ENCODE assay signal across 1 cellular context in the genomic region with DNA sequence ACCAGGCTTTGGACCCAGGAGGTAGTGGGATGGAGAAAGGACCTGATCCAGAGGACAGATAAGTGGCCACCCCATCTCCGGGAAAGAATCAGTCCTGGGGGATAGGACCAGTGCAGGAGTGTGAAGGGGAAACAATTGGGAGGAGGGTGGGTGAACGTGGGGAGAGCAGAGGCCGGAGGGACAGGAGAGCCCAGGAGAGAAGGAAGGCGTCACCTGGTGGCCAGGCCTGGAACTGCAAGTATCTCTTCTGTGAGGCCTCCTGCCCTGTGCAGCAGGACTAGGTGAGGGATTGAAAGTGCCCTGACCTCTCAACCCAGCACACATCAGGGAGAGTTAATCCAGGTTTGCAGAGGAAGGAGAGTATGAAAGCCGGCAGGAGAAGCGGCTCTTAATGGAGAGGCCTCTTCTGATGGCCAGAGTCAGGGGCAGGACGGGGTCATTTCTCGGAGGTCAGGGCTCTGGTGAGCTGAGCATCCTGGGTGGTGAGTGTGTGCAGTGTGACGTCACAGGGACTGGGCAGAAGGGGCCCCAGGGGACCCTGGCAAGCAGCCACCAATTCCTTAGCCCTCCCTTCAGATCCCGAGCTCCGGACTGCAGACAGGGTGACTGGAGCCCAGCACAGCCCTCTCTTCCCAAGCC.
TF ChIP-seq lines count a peak whose summit lies in the region.

No MANE protein-coding gene starts in this region.

TF ChIP-seq in GM12878, 131 proteins besides CTCF, POLR2A, EP300 and RAD21:
- TF ChIP-seq MYB (IDR thresholded peaks at IDR 0.05; ENCODE audit: borderline replicate concordance, low read depth, low read length) (no peak), BRCA1 (IDR thresholded peaks at IDR 0.05; ENCODE audit: low read depth, low read length) (no peak), NR2F1 (conservative IDR thresholded peaks at IDR 0.05) (0 out of 2 replicates have a peak, but pooled peaks have one; percentile 37), RBBP5 (conservative IDR thresholded peaks at IDR 0.05) (no peak), SREBF1 (IDR thresholded peaks at IDR 0.05; ENCODE audit: low read length) (no peak), TCF3 (IDR thresholded peaks at IDR 0.05; ENCODE audit: borderline replicate concordance, insufficient read depth, low read depth, low read length) (no peak), CHD2 (IDR thresholded peaks at IDR 0.05; ENCODE audit: borderline replicate concordance, low read depth, low read length) (no peak), ZNF24 (IDR thresholded peaks at IDR 0.05) (no peak), RELA (IDR thresholded peaks at IDR 0.05; ENCODE audit: borderline replicate concordance, partially characterized antibody) (peak; percentile 51), BCL11A (IDR thresholded peaks at IDR 0.05; ENCODE audit: low read depth, low read length) (no peak), FOS (IDR thresholded peaks at IDR 0.05; ENCODE audit: borderline replicate concordance, extremely low read depth, insufficient read length) (no peak), MEF2B (IDR thresholded peaks at IDR 0.05; ENCODE audit: partially characterized antibody, poor library complexity, severe bottlenecking) (no peak), RUNX3 (IDR thresholded peaks at IDR 0.05; ENCODE audit: low read length) (no peak), SP1 (IDR thresholded peaks at IDR 0.05; ENCODE audit: low read depth, low read length) (no peak), CHD4 (IDR thresholded peaks at IDR 0.05) (no peak), IRF4 (IDR thresholded peaks at IDR 0.05; ENCODE audit: low read depth, low read length) (no peak), SMC3 (IDR thresholded peaks at IDR 0.05; ENCODE audit: borderline replicate concordance, low read length) (peak; percentile 93), SIN3A (IDR thresholded peaks at IDR 0.05; ENCODE audit: low read depth, low read length) (no peak), LARP7 (IDR thresholded peaks at IDR 0.05) (no peak), STAT1 (conservative IDR thresholded peaks at IDR 0.05) (no peak), NBN (IDR thresholded peaks at IDR 0.05) (peak; percentile 62; the same call in 1 of the 2 replicates), RB1 (IDR thresholded peaks at IDR 0.05; ENCODE audit: borderline replicate concordance) (no peak), NFYA (IDR thresholded peaks at IDR 0.05; ENCODE audit: borderline replicate concordance, low read depth, low read length) (no peak), NFXL1 (IDR thresholded peaks at IDR 0.05; ENCODE audit: borderline replicate concordance) (no peak), EED (IDR thresholded peaks at IDR 0.05; ENCODE audit: low read depth) (no peak), YBX1 (IDR thresholded peaks at IDR 0.05) (no peak), GABPA (IDR thresholded peaks at IDR 0.05; ENCODE audit: low read depth) (no peak), PAX8 (IDR thresholded peaks at IDR 0.05) (no peak), CHD1 (IDR thresholded peaks at IDR 0.05; ENCODE audit: low read depth, low read length) (no peak), YY1 (IDR thresholded peaks at IDR 0.05; ENCODE audit: low read depth, low read length) (0 out of 2 replicates have a peak, but pooled peaks have one; percentile 65), ETV6 (conservative IDR thresholded peaks at IDR 0.05 in 1 of 2, IDR thresholded peaks at IDR 0.05 in 1 of 2; ENCODE audit: borderline replicate concordance in 1 of 2, low read depth in 1 of 2) (no peak), NR2C1 (IDR thresholded peaks at IDR 0.05) (no peak), ZBED1 (IDR thresholded peaks at IDR 0.05; ENCODE audit: borderline replicate concordance) (no peak), SUZ12 (IDR thresholded peaks at IDR 0.05; ENCODE audit: unreplicated experiment) (no peak), SMARCA5 (IDR thresholded peaks at IDR 0.05) (peak; percentile 65; the same call in 1 of the 2 replicates)
- TF ChIP-seq, protein P1, sequence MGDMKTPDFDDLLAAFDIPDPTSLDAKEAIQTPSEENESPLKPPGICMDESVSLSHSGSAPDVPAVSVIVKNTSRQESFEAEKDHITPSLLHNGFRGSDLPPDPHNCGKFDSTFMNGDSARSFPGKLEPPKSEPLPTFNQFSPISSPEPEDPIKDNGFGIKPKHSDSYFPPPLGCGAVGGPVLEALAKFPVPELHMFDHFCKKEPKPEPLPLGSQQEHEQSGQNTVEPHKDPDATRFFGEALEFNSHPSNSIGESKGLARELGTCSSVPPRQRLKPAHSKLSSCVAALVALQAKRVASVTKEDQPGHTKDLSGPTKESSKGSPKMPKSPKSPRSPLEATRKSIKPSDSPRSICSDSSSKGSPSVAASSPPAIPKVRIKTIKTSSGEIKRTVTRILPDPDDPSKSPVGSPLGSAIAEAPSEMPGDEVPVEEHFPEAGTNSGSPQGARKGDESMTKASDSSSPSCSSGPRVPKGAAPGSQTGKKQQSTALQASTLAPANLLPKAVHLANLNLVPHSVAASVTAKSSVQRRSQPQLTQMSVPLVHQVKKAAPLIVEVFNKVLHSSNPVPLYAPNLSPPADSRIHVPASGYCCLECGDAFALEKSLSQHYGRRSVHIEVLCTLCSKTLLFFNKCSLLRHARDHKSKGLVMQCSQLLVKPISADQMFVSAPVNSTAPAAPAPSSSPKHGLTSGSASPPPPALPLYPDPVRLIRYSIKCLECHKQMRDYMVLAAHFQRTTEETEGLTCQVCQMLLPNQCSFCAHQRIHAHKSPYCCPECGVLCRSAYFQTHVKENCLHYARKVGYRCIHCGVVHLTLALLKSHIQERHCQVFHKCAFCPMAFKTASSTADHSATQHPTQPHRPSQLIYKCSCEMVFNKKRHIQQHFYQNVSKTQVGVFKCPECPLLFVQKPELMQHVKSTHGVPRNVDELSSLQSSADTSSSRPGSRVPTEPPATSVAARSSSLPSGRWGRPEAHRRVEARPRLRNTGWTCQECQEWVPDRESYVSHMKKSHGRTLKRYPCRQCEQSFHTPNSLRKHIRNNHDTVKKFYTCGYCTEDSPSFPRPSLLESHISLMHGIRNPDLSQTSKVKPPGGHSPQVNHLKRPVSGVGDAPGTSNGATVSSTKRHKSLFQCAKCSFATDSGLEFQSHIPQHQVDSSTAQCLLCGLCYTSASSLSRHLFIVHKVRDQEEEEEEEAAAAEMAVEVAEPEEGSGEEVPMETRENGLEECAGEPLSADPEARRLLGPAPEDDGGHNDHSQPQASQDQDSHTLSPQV (IDR thresholded peaks at IDR 0.05), result 0 out of 2 replicates have a peak, but pooled peaks have one; percentile 36
- TF ChIP-seq, protein P2, sequence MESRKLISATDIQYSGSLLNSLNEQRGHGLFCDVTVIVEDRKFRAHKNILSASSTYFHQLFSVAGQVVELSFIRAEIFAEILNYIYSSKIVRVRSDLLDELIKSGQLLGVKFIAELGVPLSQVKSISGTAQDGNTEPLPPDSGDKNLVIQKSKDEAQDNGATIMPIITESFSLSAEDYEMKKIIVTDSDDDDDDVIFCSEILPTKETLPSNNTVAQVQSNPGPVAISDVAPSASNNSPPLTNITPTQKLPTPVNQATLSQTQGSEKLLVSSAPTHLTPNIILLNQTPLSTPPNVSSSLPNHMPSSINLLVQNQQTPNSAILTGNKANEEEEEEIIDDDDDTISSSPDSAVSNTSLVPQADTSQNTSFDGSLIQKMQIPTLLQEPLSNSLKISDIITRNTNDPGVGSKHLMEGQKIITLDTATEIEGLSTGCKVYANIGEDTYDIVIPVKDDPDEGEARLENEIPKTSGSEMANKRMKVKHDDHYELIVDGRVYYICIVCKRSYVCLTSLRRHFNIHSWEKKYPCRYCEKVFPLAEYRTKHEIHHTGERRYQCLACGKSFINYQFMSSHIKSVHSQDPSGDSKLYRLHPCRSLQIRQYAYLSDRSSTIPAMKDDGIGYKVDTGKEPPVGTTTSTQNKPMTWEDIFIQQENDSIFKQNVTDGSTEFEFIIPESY (IDR thresholded peaks at IDR 0.05), result no peak
- TF ChIP-seq, protein P3, sequence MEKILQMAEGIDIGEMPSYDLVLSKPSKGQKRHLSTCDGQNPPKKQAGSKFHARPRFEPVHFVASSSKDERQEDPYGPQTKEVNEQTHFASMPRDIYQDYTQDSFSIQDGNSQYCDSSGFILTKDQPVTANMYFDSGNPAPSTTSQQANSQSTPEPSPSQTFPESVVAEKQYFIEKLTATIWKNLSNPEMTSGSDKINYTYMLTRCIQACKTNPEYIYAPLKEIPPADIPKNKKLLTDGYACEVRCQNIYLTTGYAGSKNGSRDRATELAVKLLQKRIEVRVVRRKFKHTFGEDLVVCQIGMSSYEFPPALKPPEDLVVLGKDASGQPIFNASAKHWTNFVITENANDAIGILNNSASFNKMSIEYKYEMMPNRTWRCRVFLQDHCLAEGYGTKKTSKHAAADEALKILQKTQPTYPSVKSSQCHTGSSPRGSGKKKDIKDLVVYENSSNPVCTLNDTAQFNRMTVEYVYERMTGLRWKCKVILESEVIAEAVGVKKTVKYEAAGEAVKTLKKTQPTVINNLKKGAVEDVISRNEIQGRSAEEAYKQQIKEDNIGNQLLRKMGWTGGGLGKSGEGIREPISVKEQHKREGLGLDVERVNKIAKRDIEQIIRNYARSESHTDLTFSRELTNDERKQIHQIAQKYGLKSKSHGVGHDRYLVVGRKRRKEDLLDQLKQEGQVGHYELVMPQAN (conservative IDR thresholded peaks at IDR 0.05), result no peak
- TF ChIP-seq, protein P4, sequence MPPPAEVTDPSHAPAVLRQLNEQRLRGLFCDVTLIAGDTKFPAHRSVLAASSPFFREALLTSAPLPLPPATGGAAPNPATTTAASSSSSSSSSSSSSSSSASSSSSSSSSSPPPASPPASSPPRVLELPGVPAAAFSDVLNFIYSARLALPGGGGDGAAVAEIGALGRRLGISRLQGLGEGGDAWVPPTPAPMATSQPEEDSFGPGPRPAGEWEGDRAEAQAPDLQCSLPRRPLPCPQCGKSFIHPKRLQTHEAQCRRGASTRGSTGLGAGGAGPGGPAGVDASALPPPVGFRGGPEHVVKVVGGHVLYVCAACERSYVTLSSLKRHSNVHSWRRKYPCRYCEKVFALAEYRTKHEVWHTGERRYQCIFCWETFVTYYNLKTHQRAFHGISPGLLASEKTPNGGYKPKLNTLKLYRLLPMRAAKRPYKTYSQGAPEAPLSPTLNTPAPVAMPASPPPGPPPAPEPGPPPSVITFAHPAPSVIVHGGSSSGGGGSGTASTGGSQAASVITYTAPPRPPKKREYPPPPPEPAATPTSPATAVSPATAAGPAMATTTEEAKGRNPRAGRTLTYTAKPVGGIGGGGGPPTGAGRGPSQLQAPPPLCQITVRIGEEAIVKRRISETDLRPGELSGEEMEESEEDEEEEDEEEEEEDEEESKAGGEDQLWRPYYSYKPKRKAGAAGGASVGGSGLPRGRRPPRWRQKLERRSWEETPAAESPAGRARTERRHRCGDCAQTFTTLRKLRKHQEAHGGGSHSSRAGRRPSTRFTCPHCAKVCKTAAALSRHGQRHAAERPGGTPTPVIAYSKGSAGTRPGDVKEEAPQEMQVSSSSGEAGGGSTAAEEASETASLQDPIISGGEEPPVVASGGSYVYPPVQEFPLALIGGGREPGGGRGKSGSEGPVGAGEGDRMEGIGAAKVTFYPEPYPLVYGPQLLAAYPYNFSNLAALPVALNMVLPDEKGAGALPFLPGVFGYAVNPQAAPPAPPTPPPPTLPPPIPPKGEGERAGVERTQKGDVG (CRISPR knock-in tag; IDR thresholded peaks at IDR 0.05), result no peak
- TF ChIP-seq, protein P5, sequence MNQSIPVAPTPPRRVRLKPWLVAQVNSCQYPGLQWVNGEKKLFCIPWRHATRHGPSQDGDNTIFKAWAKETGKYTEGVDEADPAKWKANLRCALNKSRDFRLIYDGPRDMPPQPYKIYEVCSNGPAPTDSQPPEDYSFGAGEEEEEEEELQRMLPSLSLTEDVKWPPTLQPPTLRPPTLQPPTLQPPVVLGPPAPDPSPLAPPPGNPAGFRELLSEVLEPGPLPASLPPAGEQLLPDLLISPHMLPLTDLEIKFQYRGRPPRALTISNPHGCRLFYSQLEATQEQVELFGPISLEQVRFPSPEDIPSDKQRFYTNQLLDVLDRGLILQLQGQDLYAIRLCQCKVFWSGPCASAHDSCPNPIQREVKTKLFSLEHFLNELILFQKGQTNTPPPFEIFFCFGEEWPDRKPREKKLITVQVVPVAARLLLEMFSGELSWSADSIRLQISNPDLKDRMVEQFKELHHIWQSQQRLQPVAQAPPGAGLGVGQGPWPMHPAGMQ (IDR thresholded peaks at IDR 0.05; ENCODE audit: borderline replicate concordance), result no peak
- TF ChIP-seq, protein P6, sequence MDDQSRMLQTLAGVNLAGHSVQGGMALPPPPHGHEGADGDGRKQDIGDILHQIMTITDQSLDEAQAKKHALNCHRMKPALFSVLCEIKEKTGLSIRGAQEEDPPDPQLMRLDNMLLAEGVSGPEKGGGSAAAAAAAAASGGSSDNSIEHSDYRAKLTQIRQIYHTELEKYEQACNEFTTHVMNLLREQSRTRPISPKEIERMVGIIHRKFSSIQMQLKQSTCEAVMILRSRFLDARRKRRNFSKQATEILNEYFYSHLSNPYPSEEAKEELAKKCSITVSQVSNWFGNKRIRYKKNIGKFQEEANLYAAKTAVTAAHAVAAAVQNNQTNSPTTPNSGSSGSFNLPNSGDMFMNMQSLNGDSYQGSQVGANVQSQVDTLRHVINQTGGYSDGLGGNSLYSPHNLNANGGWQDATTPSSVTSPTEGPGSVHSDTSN (IDR thresholded peaks at IDR 0.05; ENCODE audit: insufficient replicate concordance, low read depth, low read length), result no peak
